Comparison of ENCODE assay signal across 8 cellular contexts in genomic region chr4:154491731-154492249, GRCh38. TPM values are rescaled to one million over a fixed set of nuclear protein-coding genes. Genes with fewer than 3 reads are reported as not detected.
A peak's percentile ranks its signal among the peaks of the same experiment; 100 is the strongest.
DNase-seq lines count a peak whose midpoint lies in the region; ATAC-seq and TF ChIP-seq lines count a peak whose summit lies in the region.

Gene DCHS2 (minus strand): TSS chr4:154491799. CDS start chr4:154491355, 444 bp downstream.

- WGBS in liver = 2% methylated on average over 42 of the region's 42 CpGs

- DNase-seq in Right ventricle myocardium superior (peak; percentile 40), right atrium auricular region (ENCODE audit: low spot score) (no peak), HEK293T (ENCODE audit: extremely low spot score) (peak; percentile 45), NCI-H510A treated with DMSO at 0.1 percent for 48 hours (lab: John Stamatoyannopoulos, UW) (peak; percentile 70), breast epithelium (ENCODE audit: low spot score in 2 of 2) (no peak), tibial artery (no peak)

- H3K4me3 ChIP-seq in right atrium auricular region (peak within 1 kb of the TSS in 1 of 2 donors; percentile 46), breast epithelium (peak within 1 kb of the TSS; percentile 21 to 73 (median 52)), liver (ENCODE audit: low read depth in 1 of 3, low read length in 3 of 3) (peak within 1 kb of the TSS in 2 of 3 donors; percentile 9 to 20), tibial artery (peak within 1 kb of the TSS; percentile 30 to 49)

- TF ChIP-seq RAD21 in liver (IDR thresholded peaks at IDR 0.05) = no peak

- no peak within 1 kb of the TSS for H3K9ac ChIP-seq in liver (ENCODE audit: low read depth in 1 of 2, low read length in 2 of 2)

- POLR2A ChIA-PET in HEK293T (lab: Yijun Ruan, JAX) = interaction anchor here (0.8 to 1.2 kb wide), 3 partner anchors 11 to 75 kb away, joined by 3 to 10 read pairs (median 8); partner anchors contain the start of gene PLRG1

- TF ChIP-seq CTCF in right atrium auricular region (IDR thresholded peaks at IDR 0.05) (no peak), breast epithelium (IDR thresholded peaks at IDR 0.05) (no peak), liver (IDR thresholded peaks at IDR 0.05; ENCODE audit: low read depth, low read length, missing input control) (no peak), tibial artery (IDR thresholded peaks at IDR 0.05) (no peak)

- H3K36me3 ChIP-seq in right atrium auricular region (no peaks in the 10 kb centered on the region), breast epithelium (no peaks in the 10 kb centered on the region), liver (ENCODE audit: control insufficient read depth in 4 of 4, insufficient read depth in 3 of 4, low read depth in 1 of 4, low read length in 3 of 4) (no peaks in the 10 kb centered on the region), tibial artery (no peaks in the 10 kb centered on the region)

- H3K4me1 ChIP-seq in right atrium auricular region = peaks cover 0 to 27% of the 10 kb centered on the region in 2 donors
- H3K4me1 ChIP-seq in breast epithelium = peaks cover 5 to 8% of the 10 kb centered on the region in 2 donors
- H3K4me1 ChIP-seq in liver (ENCODE audit: control insufficient read depth in 4 of 4, insufficient read depth in 4 of 4, low read length in 3 of 4) = peaks cover 9 to 22% (median 17%) of the 10 kb centered on the region in 4 donors
- peaks cover 0 to 26% (median 23%) of the 10 kb centered on the region in 4 donors for H3K4me1 ChIP-seq in tibial artery

- no peak within 1 kb of the TSS for H3K27ac ChIP-seq in right atrium auricular region
- H3K27ac ChIP-seq in breast epithelium = peak within 1 kb of the TSS in 1 of 2 donors; percentile 25
- H3K27ac ChIP-seq in liver (ENCODE audit: low read depth in 1 of 2, low read length in 2 of 2) = no peak within 1 kb of the TSS
- H3K27ac ChIP-seq in tibial artery = no peak within 1 kb of the TSS

- intact Hi-C loops in Right ventricle myocardium superior (cut with DNase I) = no loop called here
- intact Hi-C loops in breast epithelium (cut with DNase I; ENCODE audit: low total_unique reads) = no loop called here
- intact Hi-C loops in tibial artery (cut with DNase I; ENCODE audit: low total_unique reads) = no loop called here

- H3K27me3 ChIP-seq in right atrium auricular region (peaks cover 9 to 19% of the 10 kb centered on the region in 2 donors), breast epithelium (peaks cover 0 to 26% of the 10 kb centered on the region in 2 donors), liver (ENCODE audit: control insufficient read depth in 4 of 4, insufficient read depth in 4 of 4, low read length in 3 of 4) (peaks cover 4 to 12% (median 10%) of the 10 kb centered on the region in 4 donors), tibial artery (peaks cover 0 to 53% of the 10 kb centered on the region in 2 donors)

- CTCF ChIA-PET in HEK293T (lab: Yijun Ruan, JAX) = interaction anchor here (0.6 to 0.9 kb wide), 3 partner anchors 10 to 118 kb away, joined by 3 to 5 read pairs (median 3); no protein-coding TSS in a partner anchor

- no peaks in the 10 kb centered on the region for H3K9me3 ChIP-seq in right atrium auricular region
- peaks cover 0 to 5% of the 10 kb centered on the region in 2 donors for H3K9me3 ChIP-seq in breast epithelium
- H3K9me3 ChIP-seq in liver (ENCODE audit: control insufficient read depth in 4 of 4, low read length in 3 of 4) = peaks cover 0 to 6% (median under 1%) of the 10 kb centered on the region in 4 donors
- H3K9me3 ChIP-seq in tibial artery = no peaks in the 10 kb centered on the region

- ATAC-seq in Right ventricle myocardium superior (ENCODE audit: poor library complexity) = peak; percentile 39
- ATAC-seq in HG03025 (IDR thresholded peaks at IDR 0.05; ENCODE audit: low FRiP score, unreplicated experiment) = no peak

- TF ChIP-seq POLR2A in breast epithelium (IDR thresholded peaks at IDR 0.05) = no peak

TF ChIP-seq in HEK293T, 16 proteins besides CTCF, POLR2A, EP300 and RAD21:
- TF ChIP-seq ARNT (IDR thresholded peaks at IDR 0.05) (no peak), ZNF384 (IDR thresholded peaks at IDR 0.05) (no peak), BHLHE40 (IDR thresholded peaks at IDR 0.05; ENCODE audit: borderline replicate concordance) (no peak), FOXM1 (IDR thresholded peaks at IDR 0.05; ENCODE audit: borderline replicate concordance) (no peak), L3MBTL2 (conservative IDR thresholded peaks at IDR 0.05) (peak; percentile 86), FOXA1 (IDR thresholded peaks at IDR 0.05) (no peak), TARDBP (IDR thresholded peaks at IDR 0.05) (no peak), LEF1 (IDR thresholded peaks at IDR 0.05; ENCODE audit: borderline replicate concordance) (no peak)

TF ChIP-seq in liver, 16 proteins besides CTCF, POLR2A, EP300 and RAD21:
- TF ChIP-seq REST (IDR thresholded peaks at IDR 0.05) = no peak
- TF ChIP-seq GABPA (IDR thresholded peaks at IDR 0.05 in 1 of 2, conservative IDR thresholded peaks at IDR 0.05 in 1 of 2) = no peak
- TF ChIP-seq YY1 (IDR thresholded peaks at IDR 0.05) = no peak
- no peak for TF ChIP-seq TAF1 (conservative IDR thresholded peaks at IDR 0.05)
- TF ChIP-seq HNF4G (IDR thresholded peaks at IDR 0.05) = no peak
- TF ChIP-seq NR2F2 (IDR thresholded peaks at IDR 0.05) = no peak
- TF ChIP-seq SP1 (IDR thresholded peaks at IDR 0.05) = no peak
- TF ChIP-seq ZBTB33 (IDR thresholded peaks at IDR 0.05) = no peak
- peak; percentile 58 to 62 for TF ChIP-seq HNF4A (conservative IDR thresholded peaks at IDR 0.05)

RNA-seq across cellular contexts. Expression of gene DCHS2, which starts in this region (rescaled TPM):
- not detected for total RNA-seq in Right ventricle myocardium superior
- total RNA-seq in right atrium auricular region = under 1 TPM in 1 of 2 donors, not detected in 1; 0.04 TPM
- total RNA-seq in breast epithelium = 1 to 10 TPM in 2 of 3 donors, not detected in 1; 2.8 to 5.2 TPM
- under 1 TPM; 0.09 to 0.50 TPM for total RNA-seq in liver
- polyA plus RNA-seq in liver = under 1 TPM in 1 of 2 donors, not detected in 1; 0.07 TPM

Comparison
In these comparisons a context has a peak if more than half of its experiments do, and no peak if none do; other contexts are left out.
1. Peak in DNase-seq and ATAC-seq in Right ventricle myocardium superior; RNA of the gene not detected or under 1 TPM.
2. DNase-seq: peak in HEK293T (single experiment) and NCI-H510A treated with DMSO at 0.1 percent for 48 hours (single experiment); none in right atrium auricular region (single experiment), breast epithelium (0 of 2) and tibial artery (0 of 2).